1 cellular context compared by ENCODE assay signal in the genomic region with DNA sequence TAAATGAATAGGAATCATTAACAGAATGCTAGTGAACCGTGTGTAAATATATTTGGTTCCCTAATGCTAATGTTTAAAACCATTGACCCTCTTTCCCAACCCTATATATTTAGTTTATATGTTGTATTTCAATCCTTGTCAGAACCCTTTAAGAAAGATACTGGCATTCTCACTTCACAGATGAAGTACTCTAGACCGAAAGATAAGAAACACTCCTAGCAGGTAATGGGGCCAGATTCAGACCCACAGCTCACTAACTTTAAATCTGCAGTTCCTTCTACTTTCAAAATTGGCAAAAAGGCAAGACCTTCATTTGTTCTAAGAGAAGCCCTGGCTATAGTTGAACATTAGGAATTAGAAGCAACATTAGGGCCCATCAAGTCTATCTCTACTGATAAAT.
TF ChIP-seq lines count a peak whose summit lies in the region.

No MANE protein-coding gene starts in this region.

TF ChIP-seq in SK-N-SH treated with all-trans-retinoic acid at 6 μM for 48 hours, 23 proteins besides CTCF, POLR2A, EP300 and RAD21 (continued from another document):
- TF ChIP-seq TSHZ2 (CRISPR knock-in tag; IDR thresholded peaks at IDR 0.05), result no peak
- TF ChIP-seq ISL1 (CRISPR knock-in tag; IDR thresholded peaks at IDR 0.05), result no peak
- TF ChIP-seq CSDC2 (CRISPR knock-in tag; IDR thresholded peaks at IDR 0.05), result no peak
- TF ChIP-seq ZNF565 (CRISPR knock-in tag; conservative IDR thresholded peaks at IDR 0.05; ENCODE audit: low read depth), result no peak
- TF ChIP-seq ARNTL (CRISPR knock-in tag; IDR thresholded peaks at IDR 0.05; ENCODE audit: borderline replicate concordance, low read depth), result no peak
- no peak for TF ChIP-seq CSRNP3 (CRISPR knock-in tag; IDR thresholded peaks at IDR 0.05)
- TF ChIP-seq ESRRG (CRISPR knock-in tag; IDR thresholded peaks at IDR 0.05), result no peak
- TF ChIP-seq PPARA (CRISPR knock-in tag; IDR thresholded peaks at IDR 0.05; ENCODE audit: borderline replicate concordance), result no peak
- no peak for TF ChIP-seq BACH2 (CRISPR knock-in tag; IDR thresholded peaks at IDR 0.05; ENCODE audit: borderline replicate concordance)
- no peak for TF ChIP-seq ZFP3 (CRISPR knock-in tag; IDR thresholded peaks at IDR 0.05)
- no peak for TF ChIP-seq GLIS3 (CRISPR knock-in tag; IDR thresholded peaks at IDR 0.05)
- TF ChIP-seq ZNF70 (CRISPR knock-in tag; IDR thresholded peaks at IDR 0.05), result no peak
- TF ChIP-seq SNAI2 (CRISPR knock-in tag; IDR thresholded peaks at IDR 0.05), result no peak
- no peak for TF ChIP-seq OSR1 (CRISPR knock-in tag; IDR thresholded peaks at IDR 0.05)
- TF ChIP-seq, protein P1, sequence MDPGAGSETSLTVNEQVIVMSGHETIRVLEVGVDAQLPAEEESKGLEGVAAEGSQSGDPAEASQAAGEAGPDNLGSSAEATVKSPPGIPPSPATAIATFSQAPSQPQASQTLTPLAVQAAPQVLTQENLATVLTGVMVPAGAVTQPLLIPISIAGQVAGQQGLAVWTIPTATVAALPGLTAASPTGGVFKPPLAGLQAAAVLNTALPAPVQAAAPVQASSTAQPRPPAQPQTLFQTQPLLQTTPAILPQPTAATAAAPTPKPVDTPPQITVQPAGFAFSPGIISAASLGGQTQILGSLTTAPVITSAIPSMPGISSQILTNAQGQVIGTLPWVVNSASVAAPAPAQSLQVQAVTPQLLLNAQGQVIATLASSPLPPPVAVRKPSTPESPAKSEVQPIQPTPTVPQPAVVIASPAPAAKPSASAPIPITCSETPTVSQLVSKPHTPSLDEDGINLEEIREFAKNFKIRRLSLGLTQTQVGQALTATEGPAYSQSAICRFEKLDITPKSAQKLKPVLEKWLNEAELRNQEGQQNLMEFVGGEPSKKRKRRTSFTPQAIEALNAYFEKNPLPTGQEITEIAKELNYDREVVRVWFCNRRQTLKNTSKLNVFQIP (CRISPR knock-in tag; IDR thresholded peaks at IDR 0.05; ENCODE audit: borderline replicate concordance, low read depth), result no peak
